ENCODE assay signal across 8 cellular contexts in the genomic region with DNA sequence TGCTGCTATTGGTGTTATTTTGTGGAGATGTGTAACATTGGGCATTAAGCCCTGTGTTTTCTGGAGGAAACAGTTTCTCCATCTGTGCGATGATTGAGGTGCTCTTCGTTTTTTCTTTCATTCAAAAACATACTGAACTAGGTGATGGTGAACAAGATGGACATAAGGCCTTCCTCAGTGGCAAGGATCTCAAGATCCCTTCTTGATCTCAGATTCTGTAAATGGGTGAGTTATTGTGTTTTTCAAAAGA. TPM values are rescaled to one million over a fixed set of nuclear protein-coding genes. Genes with fewer than 3 reads are reported as not detected.
DNase-seq lines count a peak whose midpoint lies in the region; ATAC-seq and TF ChIP-seq lines count a peak whose summit lies in the region.

No MANE protein-coding gene starts in this region.

- no peak for DNase-seq in GM06990 (ENCODE audit: extremely low read depth, insufficient read length)
- DNase-seq in NB4 (ENCODE audit: low read depth) = no peak
- no peak for DNase-seq in dorsolateral prefrontal cortex
- no peak for DNase-seq in osteocyte (ENCODE audit: extremely low spot score, unreplicated experiment)
- DNase-seq in NCI-H1930 (lab: John Stamatoyannopoulos, UW) = no peak
- DNase-seq in stimulated activated CD4-positive, alpha-beta T cell treated with anti-CD3 and anti-CD28 coated beads, Interleukin-2, amount 100 ng/mL, for 48 hours = no peak
- no peak for DNase-seq in posterior vena cava (ENCODE audit: low spot score)

- H3K4me3 Mint-ChIP-seq in osteocyte (ENCODE audit: unreplicated experiment) = peak overlapping the region; percentile 69

- no peak overlapping the region for H3K27ac Mint-ChIP-seq in osteocyte (ENCODE audit: unreplicated experiment)

- peaks cover 21% of the 10 kb centered on the region for H3K27me3 Mint-ChIP-seq in osteocyte (ENCODE audit: unreplicated experiment)

- intact Hi-C loops in dorsolateral prefrontal cortex (cut with DNase I) = no loop called here
- intact Hi-C loops in posterior vena cava (cut with DNase I) = no loop called here

- H3K9me3 Mint-ChIP-seq in osteocyte (ENCODE audit: unreplicated experiment) = no peaks in the 10 kb centered on the region

- H3K27ac ChIP-seq in dorsolateral prefrontal cortex = peak overlapping the region in 58 of 59 donors; percentile 43 to 94 (median 89)

- H3K36me3 Mint-ChIP-seq in osteocyte (ENCODE audit: unreplicated experiment) = no peaks in the 10 kb centered on the region

- TF ChIP-seq CTCF in GM06990 (IDR thresholded peaks at IDR 0.05; ENCODE audit: insufficient read depth, low read length, poor library complexity, severe bottlenecking) (no peak), NB4 (IDR thresholded peaks at IDR 0.05; ENCODE audit: low read depth, low read length) (no peak), dorsolateral prefrontal cortex (IDR thresholded peaks at IDR 0.05 in 54 of 56, conservative IDR thresholded peaks at IDR 0.05 in 2 of 56; ENCODE audit: low read depth in 1 of 56, partially characterized antibody in 56 of 56) (no peak), osteocyte (IDR thresholded peaks at IDR 0.05) (no peak)

- no peak for ATAC-seq in HG03175 (IDR thresholded peaks at IDR 0.05; ENCODE audit: unreplicated experiment)

- H3K4me3 ChIP-seq in GM06990 (replicated peaks; ENCODE audit: low read depth, low read length) (peak overlapping the region; percentile 62), NB4 (ENCODE audit: low read depth, low read length) (peak overlapping the region; percentile 49), dorsolateral prefrontal cortex (peak overlapping the region in 57 of 59 donors; percentile 48 to 97 (median 80))

- H3K27me3 ChIP-seq in GM06990 (replicated peaks; ENCODE audit: control insufficient read depth, insufficient read depth, low read length) (no peaks in the 10 kb centered on the region), dorsolateral prefrontal cortex (no peaks in the 10 kb centered on the region)

- no peak for TF ChIP-seq POLR2A in NB4 (IDR thresholded peaks at IDR 0.05; ENCODE audit: extremely low read depth, insufficient read length)

- H3K36me3 ChIP-seq in GM06990 (ENCODE audit: control insufficient read depth, insufficient read depth, low read length) = no peaks in the 10 kb centered on the region

- peaks cover 5% of the 10 kb centered on the region for H3K4me1 Mint-ChIP-seq in osteocyte (ENCODE audit: unreplicated experiment)

RNA-seq across cellular contexts. Expression of gene ELAPOR2, which starts 0.8 kb away (rescaled TPM):
- 100 to 1,000 TPM in 4 of 120 experiments, 10 to 100 TPM in 116; 20.9 to 146 (median 56.8) TPM for total RNA-seq in dorsolateral prefrontal cortex
- total RNA-seq in osteocyte = 23.6 and 25.7 TPM in 2 replicates
- total RNA-seq in posterior vena cava = 10 to 100 TPM; 17.8 to 20.4 TPM
